Comparison of ENCODE assay signal across 2 cellular contexts in the genomic region with DNA sequence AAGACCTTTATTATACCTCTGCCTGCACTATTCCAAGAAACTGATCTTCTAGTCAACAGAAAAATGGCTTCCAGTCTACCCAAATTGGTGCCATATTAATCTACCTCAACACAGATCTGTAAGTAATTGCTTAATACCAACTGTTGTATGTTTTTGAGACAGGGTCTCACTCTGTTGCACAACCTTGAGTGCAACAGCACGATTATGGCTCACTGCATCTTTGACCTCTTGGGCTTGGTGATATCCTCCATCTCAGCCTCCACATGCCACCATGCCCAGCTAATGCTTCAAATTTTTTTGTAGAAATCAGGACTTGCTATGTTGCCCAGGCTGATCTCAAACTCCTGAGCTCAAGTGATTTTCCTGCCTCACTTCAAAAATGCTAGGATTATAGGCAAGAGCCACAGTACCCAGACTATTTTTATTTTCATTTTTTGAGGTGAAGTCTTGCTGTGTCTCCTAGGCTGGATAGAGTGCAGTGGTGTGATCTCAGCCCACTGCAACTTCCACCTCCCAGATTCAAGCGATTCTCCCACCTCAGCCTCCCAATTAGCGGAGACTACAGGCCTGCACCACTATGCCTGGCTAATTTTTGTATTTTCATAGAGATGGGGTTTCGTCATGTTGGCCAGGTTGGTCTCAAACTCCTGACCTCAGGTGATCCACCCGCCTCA.
TF ChIP-seq lines count a peak whose summit lies in the region.

No MANE protein-coding gene starts in this region.

TF ChIP-seq in IMR-90, 13 proteins besides CTCF, POLR2A, EP300 and RAD21:
- no peak for TF ChIP-seq RFX5 (IDR thresholded peaks at IDR 0.05; ENCODE audit: low read depth, low read length)
- TF ChIP-seq, protein P1, sequence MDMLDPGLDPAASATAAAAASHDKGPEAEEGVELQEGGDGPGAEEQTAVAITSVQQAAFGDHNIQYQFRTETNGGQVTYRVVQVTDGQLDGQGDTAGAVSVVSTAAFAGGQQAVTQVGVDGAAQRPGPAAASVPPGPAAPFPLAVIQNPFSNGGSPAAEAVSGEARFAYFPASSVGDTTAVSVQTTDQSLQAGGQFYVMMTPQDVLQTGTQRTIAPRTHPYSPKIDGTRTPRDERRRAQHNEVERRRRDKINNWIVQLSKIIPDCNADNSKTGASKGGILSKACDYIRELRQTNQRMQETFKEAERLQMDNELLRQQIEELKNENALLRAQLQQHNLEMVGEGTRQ (IDR thresholded peaks at IDR 0.05; ENCODE audit: low read depth, low read length), result no peak
- TF ChIP-seq CEBPB (IDR thresholded peaks at IDR 0.05; ENCODE audit: low read depth, low read length), result peak; percentile 19; the same call in 1 of the 2 replicates
- TF ChIP-seq, protein P2, sequence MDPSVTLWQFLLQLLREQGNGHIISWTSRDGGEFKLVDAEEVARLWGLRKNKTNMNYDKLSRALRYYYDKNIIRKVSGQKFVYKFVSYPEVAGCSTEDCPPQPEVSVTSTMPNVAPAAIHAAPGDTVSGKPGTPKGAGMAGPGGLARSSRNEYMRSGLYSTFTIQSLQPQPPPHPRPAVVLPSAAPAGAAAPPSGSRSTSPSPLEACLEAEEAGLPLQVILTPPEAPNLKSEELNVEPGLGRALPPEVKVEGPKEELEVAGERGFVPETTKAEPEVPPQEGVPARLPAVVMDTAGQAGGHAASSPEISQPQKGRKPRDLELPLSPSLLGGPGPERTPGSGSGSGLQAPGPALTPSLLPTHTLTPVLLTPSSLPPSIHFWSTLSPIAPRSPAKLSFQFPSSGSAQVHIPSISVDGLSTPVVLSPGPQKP (IDR thresholded peaks at IDR 0.05; ENCODE audit: borderline replicate concordance, low read depth, low read length), result no peak

TF ChIP-seq in GM12878, 131 proteins besides CTCF, POLR2A, EP300 and RAD21:
- TF ChIP-seq ZNF274 (IDR thresholded peaks at IDR 0.05; ENCODE audit: insufficient read depth, insufficient read length) (no peak), CHD2 (IDR thresholded peaks at IDR 0.05; ENCODE audit: borderline replicate concordance, low read depth, low read length) (no peak), NR2C2 (IDR thresholded peaks at IDR 0.05; ENCODE audit: borderline replicate concordance, control insufficient read depth, insufficient read length, low read depth) (no peak), ZBED1 (IDR thresholded peaks at IDR 0.05; ENCODE audit: borderline replicate concordance) (no peak), TCF7 (IDR thresholded peaks at IDR 0.05; ENCODE audit: borderline replicate concordance) (no peak), FOS (IDR thresholded peaks at IDR 0.05; ENCODE audit: borderline replicate concordance, extremely low read depth, insufficient read length) (no peak)
- TF ChIP-seq, protein P3, sequence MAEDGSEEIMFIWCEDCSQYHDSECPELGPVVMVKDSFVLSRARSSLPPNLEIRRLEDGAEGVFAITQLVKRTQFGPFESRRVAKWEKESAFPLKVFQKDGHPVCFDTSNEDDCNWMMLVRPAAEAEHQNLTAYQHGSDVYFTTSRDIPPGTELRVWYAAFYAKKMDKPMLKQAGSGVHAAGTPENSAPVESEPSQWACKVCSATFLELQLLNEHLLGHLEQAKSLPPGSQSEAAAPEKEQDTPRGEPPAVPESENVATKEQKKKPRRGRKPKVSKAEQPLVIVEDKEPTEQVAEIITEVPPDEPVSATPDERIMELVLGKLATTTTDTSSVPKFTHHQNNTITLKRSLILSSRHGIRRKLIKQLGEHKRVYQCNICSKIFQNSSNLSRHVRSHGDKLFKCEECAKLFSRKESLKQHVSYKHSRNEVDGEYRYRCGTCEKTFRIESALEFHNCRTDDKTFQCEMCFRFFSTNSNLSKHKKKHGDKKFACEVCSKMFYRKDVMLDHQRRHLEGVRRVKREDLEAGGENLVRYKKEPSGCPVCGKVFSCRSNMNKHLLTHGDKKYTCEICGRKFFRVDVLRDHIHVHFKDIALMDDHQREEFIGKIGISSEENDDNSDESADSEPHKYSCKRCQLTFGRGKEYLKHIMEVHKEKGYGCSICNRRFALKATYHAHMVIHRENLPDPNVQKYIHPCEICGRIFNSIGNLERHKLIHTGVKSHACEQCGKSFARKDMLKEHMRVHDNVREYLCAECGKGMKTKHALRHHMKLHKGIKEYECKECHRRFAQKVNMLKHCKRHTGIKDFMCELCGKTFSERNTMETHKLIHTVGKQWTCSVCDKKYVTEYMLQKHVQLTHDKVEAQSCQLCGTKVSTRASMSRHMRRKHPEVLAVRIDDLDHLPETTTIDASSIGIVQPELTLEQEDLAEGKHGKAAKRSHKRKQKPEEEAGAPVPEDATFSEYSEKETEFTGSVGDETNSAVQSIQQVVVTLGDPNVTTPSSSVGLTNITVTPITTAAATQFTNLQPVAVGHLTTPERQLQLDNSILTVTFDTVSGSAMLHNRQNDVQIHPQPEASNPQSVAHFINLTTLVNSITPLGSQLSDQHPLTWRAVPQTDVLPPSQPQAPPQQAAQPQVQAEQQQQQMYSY (CRISPR knock-in tag; IDR thresholded peaks at IDR 0.05), result no peak
- TF ChIP-seq, protein P4, sequence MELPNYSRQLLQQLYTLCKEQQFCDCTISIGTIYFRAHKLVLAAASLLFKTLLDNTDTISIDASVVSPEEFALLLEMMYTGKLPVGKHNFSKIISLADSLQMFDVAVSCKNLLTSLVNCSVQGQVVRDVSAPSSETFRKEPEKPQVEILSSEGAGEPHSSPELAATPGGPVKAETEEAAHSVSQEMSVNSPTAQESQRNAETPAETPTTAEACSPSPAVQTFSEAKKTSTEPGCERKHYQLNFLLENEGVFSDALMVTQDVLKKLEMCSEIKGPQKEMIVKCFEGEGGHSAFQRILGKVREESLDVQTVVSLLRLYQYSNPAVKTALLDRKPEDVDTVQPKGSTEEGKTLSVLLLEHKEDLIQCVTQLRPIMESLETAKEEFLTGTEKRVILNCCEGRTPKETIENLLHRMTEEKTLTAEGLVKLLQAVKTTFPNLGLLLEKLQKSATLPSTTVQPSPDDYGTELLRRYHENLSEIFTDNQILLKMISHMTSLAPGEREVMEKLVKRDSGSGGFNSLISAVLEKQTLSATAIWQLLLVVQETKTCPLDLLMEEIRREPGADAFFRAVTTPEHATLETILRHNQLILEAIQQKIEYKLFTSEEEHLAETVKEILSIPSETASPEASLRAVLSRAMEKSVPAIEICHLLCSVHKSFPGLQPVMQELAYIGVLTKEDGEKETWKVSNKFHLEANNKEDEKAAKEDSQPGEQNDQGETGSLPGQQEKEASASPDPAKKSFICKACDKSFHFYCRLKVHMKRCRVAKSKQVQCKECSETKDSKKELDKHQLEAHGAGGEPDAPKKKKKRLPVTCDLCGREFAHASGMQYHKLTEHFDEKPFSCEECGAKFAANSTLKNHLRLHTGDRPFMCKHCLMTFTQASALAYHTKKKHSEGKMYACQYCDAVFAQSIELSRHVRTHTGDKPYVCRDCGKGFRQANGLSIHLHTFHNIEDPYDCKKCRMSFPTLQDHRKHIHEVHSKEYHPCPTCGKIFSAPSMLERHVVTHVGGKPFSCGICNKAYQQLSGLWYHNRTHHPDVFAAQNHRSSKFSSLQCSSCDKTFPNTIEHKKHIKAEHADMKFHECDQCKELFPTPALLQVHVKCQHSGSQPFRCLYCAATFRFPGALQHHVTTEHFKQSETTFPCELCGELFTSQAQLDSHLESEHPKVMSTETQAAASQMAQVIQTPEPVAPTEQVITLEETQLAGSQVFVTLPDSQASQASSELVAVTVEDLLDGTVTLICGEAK (IDR thresholded peaks at IDR 0.05; ENCODE audit: borderline replicate concordance), result no peak
- TF ChIP-seq, protein P5, sequence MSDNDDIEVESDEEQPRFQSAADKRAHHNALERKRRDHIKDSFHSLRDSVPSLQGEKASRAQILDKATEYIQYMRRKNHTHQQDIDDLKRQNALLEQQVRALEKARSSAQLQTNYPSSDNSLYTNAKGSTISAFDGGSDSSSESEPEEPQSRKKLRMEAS (IDR thresholded peaks at IDR 0.05; ENCODE audit: low read depth, low read length), result no peak
